ENCODE assay signal across 8 cellular contexts in genomic region chr1:244272471-244273261, GRCh38.
A peak's percentile ranks its signal among the peaks of the same experiment; 100 is the strongest.
DNase-seq lines count a peak whose midpoint lies in the region; ATAC-seq and TF ChIP-seq lines count a peak whose summit lies in the region.

No MANE protein-coding gene starts in this region.

- H3K14ac ChIP-seq in H9 (ENCODE audit: insufficient read depth, low read length) = no peak overlapping the region

- peaks cover 2 to 7% of the 10 kb centered on the region in 2 experiments; a peak in 4 of 5 replicates for H3K9me3 Mint-ChIP-seq in H9

- H3K27me3 Mint-ChIP-seq in H9 (ENCODE audit: low read depth) = no peaks in the 10 kb centered on the region

- H3K4me2 ChIP-seq in DND-41 (ENCODE audit: insufficient read depth, low read length) (no peak overlapping the region), H9 (ENCODE audit: insufficient read depth, insufficient read length, low read length) (no peak overlapping the region), osteoblast (ENCODE audit: insufficient read depth, low read length) (peak overlapping the region; percentile 79)

- H3K4me3 ChIP-seq in DND-41 (ENCODE audit: low read depth in 1 of 2, low read length in 2 of 2) (no peak overlapping the region), SJCRH30 (peak overlapping the region; percentile 47), osteoblast (ENCODE audit: insufficient read depth, low read length) (peak overlapping the region; percentile 60), testis (no peak overlapping the region)

- no peaks in the 10 kb centered on the region for H3K79me1 ChIP-seq in H9 (ENCODE audit: insufficient read depth, low read depth, low read length, poor library complexity, severe bottlenecking)

- H3K23ac ChIP-seq in H9 (ENCODE audit: insufficient read length, low read depth, low read length) = no peak overlapping the region

- no peak overlapping the region for H3K4ac ChIP-seq in H9 (ENCODE audit: low read depth, low read length)

- H2AFZ ChIP-seq in DND-41 (ENCODE audit: low read depth, low read length) (peak overlapping the region; percentile 9; the same call in 1 of the 2 replicates), H9 (ENCODE audit: low read length) (no peak overlapping the region), osteoblast (ENCODE audit: low read length) (peak overlapping the region; percentile 62)

- no peaks in the 10 kb centered on the region for H4K20me1 ChIP-seq in DND-41 (ENCODE audit: insufficient read depth, low read length)
- H4K20me1 ChIP-seq in H9 (ENCODE audit: control insufficient read depth, insufficient read depth, insufficient read length) = no peaks in the 10 kb centered on the region
- H4K20me1 ChIP-seq in osteoblast (ENCODE audit: insufficient read depth, low read length) = no peaks in the 10 kb centered on the region

- TF ChIP-seq POLR2A in testis (IDR thresholded peaks at IDR 0.05) = no peak

- no CpG with 5 or more reads among the region's 9 CpGs for WGBS in H9 (ENCODE audit: extremely low coverage, insufficient read length, low lambda C conversion rate)
- 42 to 54% methylated on average over 9 of the region's 9 CpGs for WGBS in testis, 2 donors

- H3K4me1 Mint-ChIP-seq in H9 = peaks cover 6 to 9% of the 10 kb centered on the region in 2 experiments

- H4K5ac ChIP-seq in H9 (ENCODE audit: insufficient read length, low read depth, low read length) = no peak overlapping the region

- H3K27me3 ChIP-seq in DND-41 (ENCODE audit: insufficient read depth, low read length, poor library complexity) (no peaks in the 10 kb centered on the region), H9 (ENCODE audit: insufficient read depth, low read length) (no peaks in the 10 kb centered on the region), SJCRH30 (no peaks in the 10 kb centered on the region), osteoblast (ENCODE audit: insufficient read depth, low read length) (no peaks in the 10 kb centered on the region), testis (no peaks in the 10 kb centered on the region)

- DNase-seq in DND-41 = peak; percentile 76
- DNase-seq in H9 = peak; percentile 69
- DNase-seq in MV-4-11 (lab: John Stamatoyannopoulos, UW) = peak; percentile 75
- peak; percentile 48 to 92 for DNase-seq in SJCRH30
- peak; percentile 57 for DNase-seq in activated gamma-delta T cell treated with anti-CD3 and anti-CD28 coated beads, Interleukin-2, amount 50 U/mL, for 16 hours (ENCODE audit: low read depth)
- peak; percentile 72 for DNase-seq in foreskin melanocyte
- peak; percentile 79 for DNase-seq in osteoblast (ENCODE audit: insufficient read length, low spot score, missing footprints)
- DNase-seq in testis = peak; percentile 80

- peaks cover 7% of the 10 kb centered on the region for H3K9me3 ChIP-seq in DND-41 (ENCODE audit: insufficient read depth, low read length, severe bottlenecking)
- H3K9me3 ChIP-seq in H9 (ENCODE audit: control insufficient read depth, low read depth, low read length) = no peaks in the 10 kb centered on the region
- no peaks in the 10 kb centered on the region for H3K9me3 ChIP-seq in SJCRH30 (replicated peaks)
- H3K9me3 ChIP-seq in osteoblast (ENCODE audit: low read depth, low read length) = no peaks in the 10 kb centered on the region
- no peaks in the 10 kb centered on the region for H3K9me3 ChIP-seq in testis

- no peak overlapping the region for H2BK15ac ChIP-seq in H9 (ENCODE audit: low read depth, low read length)

- H3K4me3 Mint-ChIP-seq in H9 = no peak overlapping the region

- no peak overlapping the region for H2AK5ac ChIP-seq in H9 (ENCODE audit: insufficient read length, low read length)

- H3K27ac Mint-ChIP-seq in H9 = peak overlapping the region in 1 of 3 experiments; percentile 61; a peak in 3 of 7 replicates

- no peak overlapping the region for H2BK5ac ChIP-seq in H9 (ENCODE audit: insufficient read length, low read length)

- TF ChIP-seq CTCF in DND-41 (IDR thresholded peaks at IDR 0.05; ENCODE audit: borderline replicate concordance, extremely low read depth, low read length, poor library complexity, severe bottlenecking) (peak; percentile 99), H9 (conservative IDR thresholded peaks at IDR 0.05) (peak; percentile 98), osteoblast (IDR thresholded peaks at IDR 0.05; ENCODE audit: extremely low read depth, low read depth, low read length) (peak; percentile 100), testis (IDR thresholded peaks at IDR 0.05) (peak; percentile 87 to 99 (median 95))

- H4K8ac ChIP-seq in H9 (replicated peaks; ENCODE audit: insufficient read length, low read depth, low read length) = no peak overlapping the region

- H3K79me2 ChIP-seq in DND-41 (ENCODE audit: insufficient read depth, low read length) = no peaks in the 10 kb centered on the region
- H3K79me2 ChIP-seq in H9 (ENCODE audit: insufficient read depth, low read length) = no peaks in the 10 kb centered on the region
- H3K79me2 ChIP-seq in osteoblast (ENCODE audit: insufficient read depth, low read length) = no peaks in the 10 kb centered on the region

- H3K27ac ChIP-seq in DND-41 (ENCODE audit: low read length) = peak overlapping the region; percentile 34; the same call in 1 of the 2 replicates
- no peak overlapping the region for H3K27ac ChIP-seq in H9 (ENCODE audit: insufficient read length, low read depth, low read length)
- H3K27ac ChIP-seq in SJCRH30 = peak overlapping the region; percentile 64
- peak overlapping the region; percentile 88 for H3K27ac ChIP-seq in osteoblast (ENCODE audit: low read depth, low read length)
- peak overlapping the region in 1 of 2 donors; percentile 19 for H3K27ac ChIP-seq in testis

- no peak overlapping the region for H3T11ph ChIP-seq in H9 (ENCODE audit: low read length)

- H3K4me1 ChIP-seq in DND-41 (ENCODE audit: insufficient read depth, low read length) (0 out of 2 replicates have a peak, but pooled peaks cover 3% of the 10 kb centered on the region), H9 (ENCODE audit: insufficient read depth, low read length) (no peaks in the 10 kb centered on the region), SJCRH30 (peaks cover 20% of the 10 kb centered on the region), osteoblast (ENCODE audit: insufficient read depth, low read length) (peaks cover 20% of the 10 kb centered on the region), testis (peaks cover 5% of the 10 kb centered on the region)

- H4K91ac ChIP-seq in H9 (ENCODE audit: insufficient read length, low read depth, low read length) = no peak overlapping the region

- H3K23me2 ChIP-seq in H9 (ENCODE audit: insufficient read length, low read depth, low read length, poor library complexity, severe bottlenecking) = no peaks in the 10 kb centered on the region

- no peaks in the 10 kb centered on the region for H3K36me3 ChIP-seq in DND-41 (ENCODE audit: insufficient read depth, low read length)
- H3K36me3 ChIP-seq in SJCRH30 = no peaks in the 10 kb centered on the region
- no peaks in the 10 kb centered on the region for H3K36me3 ChIP-seq in osteoblast (ENCODE audit: insufficient read depth, low read length)
- no peaks in the 10 kb centered on the region for H3K36me3 ChIP-seq in testis (ENCODE audit: low read depth, missing control alignments)

- no peak overlapping the region for H2BK20ac ChIP-seq in H9 (ENCODE audit: low read depth, low read length, poor library complexity, severe bottlenecking)

- H2BK12ac ChIP-seq in H9 (ENCODE audit: insufficient read length, low read depth, low read length) = no peak overlapping the region

- H3K9ac ChIP-seq in DND-41 (ENCODE audit: low read depth, low read length) (no peak overlapping the region), H9 (ENCODE audit: extremely low read depth, insufficient read length, low read length) (no peak overlapping the region)

- no peak overlapping the region for H3K56ac ChIP-seq in H9 (ENCODE audit: insufficient read length, low read depth, low read length)

- ATAC-seq in DND-41 (ENCODE audit: insufficient read depth, low read depth) = peak; percentile 84

- intact Hi-C loops in testis (cut with DNase I; ENCODE audit: low total_unique reads) = loop anchor here (10.0 kb wide), 1 partner anchor 928 kb away; no protein-coding TSS in a partner anchor

- no peak overlapping the region for H2BK120ac ChIP-seq in H9 (ENCODE audit: low read depth, low read length, poor library complexity, severe bottlenecking)

- H3K36me3 Mint-ChIP-seq in H9 (ENCODE audit: insufficient read depth in 1 of 3, low read depth in 3 of 3) = peaks cover 0 to 10% (median 2%) of the 10 kb centered on the region in 3 experiments; a peak in 2 of 7 replicates

- H3K18ac ChIP-seq in H9 (ENCODE audit: insufficient read length, low read depth, low read length) = no peak overlapping the region

Comparison
In these comparisons a context has a peak if more than half of its experiments do, and no peak if none do; other contexts are left out.
1. H3K4me3 ChIP-seq: peak in SJCRH30 (single experiment) and osteoblast (single experiment); none in DND-41 (0 of 2) and testis (0 of 2).
2. Peak in every context shown above with its lines, with median percentiles within 50 percentile points of each other: DNase-seq and CTCF ChIP-seq.